26 cellular contexts compared by ENCODE assay signal in genomic region chr7:106692450-106693051, GRCh38.
"Had no signal": no experiment of that assay in that cellular context is flagged by ENCODE, and none has a peak within 500 bp of the region (broad histone marks: within the 10 kb centered on the region; RNA-seq: fewer than 3 reads in every experiment).

No MANE protein-coding gene starts in this region.

- H3K36me3 ChIP-seq: esophagus squamous epithelium, heart right ventricle, ovary, sigmoid colon, stomach, thyroid gland had no signal

- FAIRE-seq: endometrium had no signal

- H3K27me3 ChIP-seq: esophagus squamous epithelium, heart right ventricle, ovary, sigmoid colon, stomach, thyroid gland had no signal

- H3K27ac ChIP-seq: coronary artery, esophagus squamous epithelium, heart right ventricle, ovary, psoas muscle, sigmoid colon, stomach, thyroid gland had no signal

- ATAC-seq: effector memory CD8-positive, alpha-beta T cell; heart right ventricle; left colon; natural killer cell; psoas muscle; right cardiac atrium; stimulated activated effector memory CD8-positive, alpha-beta T cell treated with anti-CD3 and anti-CD28 coated beads, Interleukin-12 subunit alpha, Interleukin-12 subunit beta, amount 100 ng/mL, for 72 hours had no signal

- H3K4me1 ChIP-seq: esophagus squamous epithelium, psoas muscle, sigmoid colon, stomach, thyroid gland had no signal

- DNase-seq: effector memory CD8-positive, alpha-beta T cell; erythroblast; esophagus squamous epithelium; foreskin melanocyte; glutamatergic neuron; heart right ventricle; hippocampal formation; islet precursor cell; kidney glomerular epithelial cell; left colon; natural killer cell; occipital lobe; ovary; posterior cingulate gyrus; psoas muscle; right cardiac atrium; sigmoid colon; stimulated activated CD4-positive, alpha-beta T cell treated with anti-CD3 and anti-CD28 coated beads, Interleukin-2, amount 100 ng/mL, for 24 hours; stimulated activated CD4-positive, alpha-beta T cell treated with anti-CD3 and anti-CD28 coated beads, Interleukin-4, amount 100 ng/mL, for 24 hours; stimulated activated naive CD4-positive, alpha-beta T cell treated with Interleukin-2 at 50 U/mL for 16 hours; stomach; thyroid gland had no signal

- H3K4me3 ChIP-seq: coronary artery, esophagus squamous epithelium, heart right ventricle, lung, ovary, psoas muscle, sigmoid colon, stomach, thyroid gland had no signal

- H3K9me3 ChIP-seq: esophagus squamous epithelium, ovary, psoas muscle, sigmoid colon, stomach, thyroid gland had no signal
